In the genomic region with DNA sequence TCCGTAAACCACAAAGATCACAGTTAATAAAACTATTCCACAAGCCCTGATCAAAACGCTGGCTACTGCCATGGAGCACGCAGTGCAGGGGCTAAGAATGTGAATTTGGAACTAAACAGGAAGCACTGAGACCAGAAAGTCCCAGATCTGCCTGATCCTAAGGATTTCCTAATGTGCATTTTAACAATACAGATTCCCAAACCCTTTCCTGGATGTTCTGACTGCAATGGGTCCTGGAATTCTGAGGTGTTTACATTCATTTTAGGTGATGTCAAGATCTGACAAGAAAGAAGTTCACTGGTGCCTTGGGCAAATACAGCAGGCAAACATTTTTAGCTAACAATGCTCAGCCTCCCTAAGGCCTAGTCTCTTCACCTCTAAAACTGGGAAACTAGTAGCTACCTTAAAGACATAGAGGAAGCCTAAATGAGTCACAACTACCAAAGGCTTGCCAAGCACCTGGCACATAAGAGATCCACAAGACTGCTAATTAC, we compare ENCODE assay signal across 13 cellular contexts. TPM values are rescaled to one million over a fixed set of nuclear protein-coding genes. Genes with fewer than 3 reads are reported as not detected.
DNase-seq lines count a peak whose midpoint lies in the region; ATAC-seq and TF ChIP-seq lines count a peak whose summit lies in the region.
"Had no signal": no experiment of that assay in that cellular context is flagged by ENCODE, and none has a peak within 500 bp of the region (broad histone marks: within the 10 kb centered on the region; RNA-seq: fewer than 3 reads in every experiment).

No MANE protein-coding gene starts in this region.

- no peaks in the 10 kb centered on the region; the same call in 1 of the 2 replicates for H3K9me3 ChIP-seq in MG63
- H3K9me3 ChIP-seq in CD8-positive, alpha-beta T cell (ENCODE audit: low read length): no peaks in the 10 kb centered on the region

- H3K4me1 Mint-ChIP-seq in activated naive CD8-positive, alpha-beta T cell treated with anti-CD3 and anti-CD28 coated beads, Interleukin-2, amount 50 U/mL, for 24 hours: peaks cover 91% of the 10 kb centered on the region
- H3K4me1 Mint-ChIP-seq in stimulated activated naive B cell treated with anti-CD40 and anti-IgM and Interleukin-4, amounts not matched to agents 10 μg/mL and 1 μg/mL and 100 μg/mL, for 72 hours: peaks cover 58 to 86% of the 10 kb centered on the region in 2 donors
- peaks cover 64% of the 10 kb centered on the region for H3K4me1 Mint-ChIP-seq in CD8-positive, alpha-beta T cell (ENCODE audit: low read depth)

- H3K4me3 ChIP-seq in MG63: no peak overlapping the region
- no peak overlapping the region for H3K4me3 ChIP-seq in CD8-positive, alpha-beta T cell (ENCODE audit: low read depth, low read length)

- CTCF ChIA-PET in CD8-positive, alpha-beta T cell (lab: Charles Lee): no interaction called here

- POLR2A ChIA-PET in CD8-positive, alpha-beta T cell (lab: Charles Lee): no interaction called here

- no peak for TF ChIP-seq CTCF in CD8-positive, alpha-beta T cell (IDR thresholded peaks at IDR 0.05)

- H3K36me3 ChIP-seq in MG63: peaks cover 34% of the 10 kb centered on the region
- peaks cover 12% of the 10 kb centered on the region for H3K36me3 ChIP-seq in CD8-positive, alpha-beta T cell (ENCODE audit: insufficient read depth, low read length)

- H3K27ac Mint-ChIP-seq in activated naive CD8-positive, alpha-beta T cell treated with anti-CD3 and anti-CD28 coated beads, Interleukin-2, amount 50 U/mL, for 24 hours: peak overlapping the region; percentile 63
- peak overlapping the region; percentile 76 for H3K27ac Mint-ChIP-seq in stimulated activated naive B cell treated with anti-CD40 and anti-IgM and Interleukin-4, amounts not matched to agents 10 μg/mL and 1 μg/mL and 100 μg/mL, for 72 hours
- no peak overlapping the region for H3K27ac Mint-ChIP-seq in CD8-positive, alpha-beta T cell

- H3K27ac ChIP-seq in CD8-positive, alpha-beta T cell (ENCODE audit: low read depth, low read length): no peak overlapping the region

- intact Hi-C loops in CD8-positive, alpha-beta T cell (cut with DNase I, micrococcal nuclease): no loop called here

- H3K27me3 ChIP-seq in MG63: no peaks in the 10 kb centered on the region
- no peaks in the 10 kb centered on the region for H3K27me3 ChIP-seq in CD8-positive, alpha-beta T cell (ENCODE audit: insufficient read depth, low read length)

- no peaks in the 10 kb centered on the region for H3K9me3 Mint-ChIP-seq in activated naive CD8-positive, alpha-beta T cell treated with anti-CD3 and anti-CD28 coated beads, Interleukin-2, amount 50 U/mL, for 24 hours
- peaks cover 3 to 4% of the 10 kb centered on the region in 2 donors for H3K9me3 Mint-ChIP-seq in stimulated activated naive B cell treated with anti-CD40 and anti-IgM and Interleukin-4, amounts not matched to agents 10 μg/mL and 1 μg/mL and 100 μg/mL, for 72 hours
- H3K9me3 Mint-ChIP-seq in CD8-positive, alpha-beta T cell: no peaks in the 10 kb centered on the region

- H3K27me3 Mint-ChIP-seq in activated naive CD8-positive, alpha-beta T cell treated with anti-CD3 and anti-CD28 coated beads, Interleukin-2, amount 50 U/mL, for 24 hours: no peaks in the 10 kb centered on the region
- no peaks in the 10 kb centered on the region for H3K27me3 Mint-ChIP-seq in stimulated activated naive B cell treated with anti-CD40 and anti-IgM and Interleukin-4, amounts not matched to agents 10 μg/mL and 1 μg/mL and 100 μg/mL, for 72 hours
- H3K27me3 Mint-ChIP-seq in CD8-positive, alpha-beta T cell (ENCODE audit: low read depth): no peaks in the 10 kb centered on the region

- DNase-seq in MG63 (peak; percentile 25), islet precursor cell (peak; percentile 76), DMS 273 treated with DMSO at 0.1 percent for 48 hours (lab: John Stamatoyannopoulos, UW) (no peak)
- no peak for DNase-seq in activated naive CD8-positive, alpha-beta T cell treated with anti-CD3 and anti-CD28 coated beads, Interleukin-2, amount 50 U/mL, for 24 hours
- DNase-seq in stimulated activated naive B cell treated with anti-CD40 and anti-IgM and Interleukin-4, amounts not matched to agents 10 μg/mL and 1 μg/mL and 100 μg/mL, for 72 hours: no peak
- no peak for DNase-seq in CD8-positive, alpha-beta T cell
- DNase-seq in activated CD4-positive, alpha-beta T cell treated with anti-CD3 and anti-CD28 coated beads for 48 hours: no peak
- DNase-seq: left cardiac atrium; NCI-H1092 treated with DMSO at 0.1 percent for 48 hours; NK-92 treated with Interleukin-12 subunit alpha and Interleukin-12 subunit beta, amount 100 ng/mL, for 24 hours; stimulated activated CD8-positive, alpha-beta memory T cell treated with anti-CD3 and anti-CD28 coated beads, Interleukin-4, amount 100 ng/mL, for 48 hours had no signal

- ATAC-seq in activated naive CD8-positive, alpha-beta T cell treated with anti-CD3 and anti-CD28 coated beads, Interleukin-2, amount 50 U/mL, for 24 hours: no peak
- peak; percentile 38 to 43 for ATAC-seq in stimulated activated naive B cell treated with anti-CD40 and anti-IgM and Interleukin-4, amounts not matched to agents 10 μg/mL and 1 μg/mL and 100 μg/mL, for 72 hours (replicated peaks)
- ATAC-seq in CD8-positive, alpha-beta T cell: no peak
- no peak for ATAC-seq in HG02571 (IDR thresholded peaks at IDR 0.05; ENCODE audit: unreplicated experiment)
- ATAC-seq: HCT116 had no signal

- H3K4me1 ChIP-seq in CD8-positive, alpha-beta T cell (ENCODE audit: insufficient read depth, low read length): peaks cover 19% of the 10 kb centered on the region

- no peak overlapping the region for H3K4me3 Mint-ChIP-seq in activated naive CD8-positive, alpha-beta T cell treated with anti-CD3 and anti-CD28 coated beads, Interleukin-2, amount 50 U/mL, for 24 hours
- peak overlapping the region in 1 of 2 donors; percentile 6 for H3K4me3 Mint-ChIP-seq in stimulated activated naive B cell treated with anti-CD40 and anti-IgM and Interleukin-4, amounts not matched to agents 10 μg/mL and 1 μg/mL and 100 μg/mL, for 72 hours
- no peak overlapping the region for H3K4me3 Mint-ChIP-seq in CD8-positive, alpha-beta T cell

- peaks cover 56% of the 10 kb centered on the region for H3K36me3 Mint-ChIP-seq in activated naive CD8-positive, alpha-beta T cell treated with anti-CD3 and anti-CD28 coated beads, Interleukin-2, amount 50 U/mL, for 24 hours (ENCODE audit: low read depth)
- peaks cover 29 to 67% of the 10 kb centered on the region in 2 donors for H3K36me3 Mint-ChIP-seq in stimulated activated naive B cell treated with anti-CD40 and anti-IgM and Interleukin-4, amounts not matched to agents 10 μg/mL and 1 μg/mL and 100 μg/mL, for 72 hours
- peaks cover 51% of the 10 kb centered on the region for H3K36me3 Mint-ChIP-seq in CD8-positive, alpha-beta T cell

RNA-seq across cellular contexts. Expression of a gene that starts 10.3 kb away (rescaled TPM):
- 51.7 and 66.6 TPM in 2 replicates for total RNA-seq in MG63 (2014; rRNA removed; shearing (Covaris generic); ENCODE audit: low replicate concordance)
- total RNA-seq in CD8-positive, alpha-beta T cell: 10 to 100 TPM; 29.6 to 30.1 TPM

RNA-seq across cellular contexts. Expression of a gene that starts 55.0 kb away (rescaled TPM):
- 4.4 and 10.2 TPM in 2 replicates for total RNA-seq in MG63 (2014; rRNA removed; shearing (Covaris generic); ENCODE audit: low replicate concordance)
- 10 to 100 TPM; 17.6 to 22.6 TPM for total RNA-seq in CD8-positive, alpha-beta T cell

RNA-seq across cellular contexts. Expression of a gene that starts 55.5 kb away (rescaled TPM):
- total RNA-seq in MG63 (2014; rRNA removed; shearing (Covaris generic); ENCODE audit: low replicate concordance): 26.1 and 40.9 TPM in 2 replicates
- 100 to 1,000 TPM; 224 to 240 TPM for total RNA-seq in CD8-positive, alpha-beta T cell

Comparison
In these comparisons a context has a peak if more than half of its experiments do, and no peak if none do; other contexts are left out.
1. DNase-seq: peak in MG63 (single experiment) and islet precursor cell (single experiment); none in activated naive CD8-positive, alpha-beta T cell treated with anti-CD3 and anti-CD28 coated beads, Interleukin-2, amount 50 U/mL, for 24 hours (single experiment), stimulated activated naive B cell treated with anti-CD40 and anti-IgM and Interleukin-4, amounts not matched to agents 10 μg/mL and 1 μg/mL and 100 μg/mL, for 72 hours (single experiment), CD8-positive, alpha-beta T cell (0 of 7), activated CD4-positive, alpha-beta T cell treated with anti-CD3 and anti-CD28 coated beads for 48 hours (single experiment) and DMS 273 treated with DMSO at 0.1 percent for 48 hours (single experiment).
2. ATAC-seq: peak in stimulated activated naive B cell treated with anti-CD40 and anti-IgM and Interleukin-4, amounts not matched to agents 10 μg/mL and 1 μg/mL and 100 μg/mL, for 72 hours (2 of 2); none in activated naive CD8-positive, alpha-beta T cell treated with anti-CD3 and anti-CD28 coated beads, Interleukin-2, amount 50 U/mL, for 24 hours (single experiment), CD8-positive, alpha-beta T cell (single experiment) and HG02571 (single experiment).